In the genomic region with DNA sequence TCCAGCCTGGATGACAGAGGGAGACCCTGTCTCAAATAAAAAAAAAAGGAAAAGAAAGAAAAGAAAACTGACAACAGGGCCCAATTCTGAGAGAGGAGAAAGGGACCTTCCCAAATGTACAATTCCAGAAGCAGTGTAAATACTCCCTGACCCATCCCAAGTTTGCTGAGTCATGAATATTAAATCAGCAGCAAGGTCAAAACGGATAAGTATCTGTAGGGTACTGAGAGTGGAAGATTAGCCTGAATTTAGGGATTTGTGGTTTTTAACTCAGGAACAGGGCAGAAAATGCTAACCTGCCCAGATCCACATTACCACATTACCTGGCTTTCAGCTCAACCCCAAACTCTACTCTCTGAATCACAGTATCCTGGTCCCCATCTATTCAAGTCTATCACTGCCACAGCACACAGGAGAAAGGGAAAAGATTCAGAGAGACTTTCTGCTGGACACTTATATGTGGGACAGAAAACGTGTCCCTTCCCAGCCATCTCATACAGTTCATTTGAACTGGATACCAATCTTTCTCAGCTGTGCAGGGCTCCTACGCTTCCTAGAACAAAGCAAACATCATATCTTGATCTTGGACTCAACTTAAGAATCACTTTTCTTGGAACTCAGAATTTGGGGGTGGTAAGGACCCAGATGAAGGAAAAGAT, we compare ENCODE assay signal across 11 cellular contexts. TPM values are rescaled to one million over a fixed set of nuclear protein-coding genes. Genes with fewer than 3 reads are reported as not detected.
DNase-seq lines count a peak whose midpoint lies in the region; ATAC-seq and TF ChIP-seq lines count a peak whose summit lies in the region.
"Had no signal": no experiment of that assay in that cellular context is flagged by ENCODE, and none has a peak within 500 bp of the region (broad histone marks: within the 10 kb centered on the region; RNA-seq: fewer than 3 reads in every experiment).

No MANE protein-coding gene starts in this region.

- peak overlapping the region in 6 of 7 donors; percentile 47 to 89 (median 63) for H3K4me3 Mint-ChIP-seq in CD8-positive, alpha-beta memory T cell
- H3K4me3 Mint-ChIP-seq in dendritic cell treated with granulocyte-macrophage colony-stimulating factor and Interleukin-4, amounts not matched to agents 40 ng/mL and 50 ng/mL, for 4 days = peak overlapping the region; percentile 55

- no peak overlapping the region for H2BK5ac ChIP-seq in neuronal stem cell (ENCODE audit: low read length)

- ATAC-seq in GM19452 (IDR thresholded peaks at IDR 0.05; ENCODE audit: unreplicated experiment) = no peak

- peaks cover 0 to 19% (median 0%) of the 10 kb centered on the region in 3 donors for H3K36me3 Mint-ChIP-seq in CD8-positive, alpha-beta memory T cell
- peaks cover 48% of the 10 kb centered on the region for H3K36me3 Mint-ChIP-seq in dendritic cell treated with granulocyte-macrophage colony-stimulating factor and Interleukin-4, amounts not matched to agents 40 ng/mL and 50 ng/mL, for 4 days (ENCODE audit: low read depth)

- H3K9me3 ChIP-seq in CD8-positive, alpha-beta memory T cell (ENCODE audit: low read length) = no peaks in the 10 kb centered on the region
- H3K9me3 ChIP-seq in OCI-LY7 (ENCODE audit: low read length) (no peaks in the 10 kb centered on the region), osteoblast (ENCODE audit: low read depth, low read length) (no peaks in the 10 kb centered on the region), neuronal stem cell (replicated peaks in 1 of 2; ENCODE audit: control insufficient read depth in 2 of 2, insufficient read depth in 1 of 2, low read depth in 1 of 2, low read length in 2 of 2) (no peaks in the 10 kb centered on the region)
- H3K9me3 ChIP-seq: upper lobe of left lung had no signal

- H3K14ac ChIP-seq in neuronal stem cell (ENCODE audit: low read length) = no peak overlapping the region

- no peak overlapping the region for H2BK120ac ChIP-seq in neuronal stem cell (ENCODE audit: low read depth, low read length)

- no peak overlapping the region for H2BK12ac ChIP-seq in neuronal stem cell (ENCODE audit: low read length)

- H3K4me2 ChIP-seq in OCI-LY7 (ENCODE audit: low read length) (peak overlapping the region; percentile 42), osteoblast (ENCODE audit: insufficient read depth, low read length) (peak overlapping the region; percentile 62), neuronal stem cell (ENCODE audit: insufficient read depth, low read length, poor library complexity, severe bottlenecking) (no peak overlapping the region)

- H3K9me3 Mint-ChIP-seq in CD8-positive, alpha-beta memory T cell = no peaks in the 10 kb centered on the region
- no peaks in the 10 kb centered on the region for H3K9me3 Mint-ChIP-seq in dendritic cell treated with granulocyte-macrophage colony-stimulating factor and Interleukin-4, amounts not matched to agents 40 ng/mL and 50 ng/mL, for 4 days

- no peak overlapping the region for H2BK15ac ChIP-seq in neuronal stem cell (ENCODE audit: low read length)

- H4K91ac ChIP-seq in neuronal stem cell (ENCODE audit: low read depth, low read length, poor library complexity) = no peak overlapping the region

- POLR2A ChIA-PET in CD8-positive, alpha-beta memory T cell (lab: Charles Lee) = interaction anchor here (0.6 to 1.1 kb wide), 2 partner anchors 71 to 74 kb away, joined by 3 to 7 read pairs; no protein-coding TSS in a partner anchor
- POLR2A ChIA-PET in OCI-LY7 (lab: Charles Lee) = interaction anchor here (1.2 kb wide), 1 partner anchor 28 kb away, joined by 3 read pairs; the partner anchor contains the start of gene MPDU1

- no peak overlapping the region for H2AFZ ChIP-seq in OCI-LY7 (ENCODE audit: low read length)
- no peak overlapping the region for H2AFZ ChIP-seq in osteoblast (ENCODE audit: low read length)
- H2AFZ ChIP-seq in neuronal stem cell (ENCODE audit: low read length) = no peak overlapping the region

- H3K79me1 ChIP-seq in neuronal stem cell (ENCODE audit: low read depth, low read length) = peaks cover 3% of the 10 kb centered on the region

- H3K27ac ChIP-seq in CD8-positive, alpha-beta memory T cell (ENCODE audit: low read depth, low read length) = no peak overlapping the region
- no peak overlapping the region for H3K27ac ChIP-seq in OCI-LY7 (ENCODE audit: low read depth, low read length, poor library complexity, severe bottlenecking)
- peak overlapping the region; percentile 39 for H3K27ac ChIP-seq in osteoblast (ENCODE audit: low read depth, low read length)
- no peak overlapping the region for H3K27ac ChIP-seq in neuronal stem cell (replicated peaks; ENCODE audit: low read length)
- H3K27ac ChIP-seq: upper lobe of left lung had no signal

- H3K79me2 ChIP-seq in OCI-LY7 (ENCODE audit: insufficient read depth, low read depth, low read length) (peaks cover 26% of the 10 kb centered on the region), osteoblast (ENCODE audit: insufficient read depth, low read length) (peaks cover 72% of the 10 kb centered on the region)

- no peaks in the 10 kb centered on the region for H3K36me3 ChIP-seq in CD8-positive, alpha-beta memory T cell (ENCODE audit: insufficient read depth, low read length)
- H3K36me3 ChIP-seq in OCI-LY7 (ENCODE audit: insufficient read depth, low read length) = peaks cover 32% of the 10 kb centered on the region
- peaks cover 22% of the 10 kb centered on the region for H3K36me3 ChIP-seq in osteoblast (ENCODE audit: insufficient read depth, low read length)
- peaks cover 5 to 47% of the 10 kb centered on the region in 2 donors for H3K36me3 ChIP-seq in neuronal stem cell (replicated peaks in 1 of 2; ENCODE audit: control insufficient read depth in 2 of 2, insufficient read depth in 2 of 2, low read length in 2 of 2)

- H3K18ac ChIP-seq in neuronal stem cell (ENCODE audit: low read length) = no peak overlapping the region

- no peak for TF ChIP-seq CTCF in OCI-LY7 (conservative IDR thresholded peaks at IDR 0.05; ENCODE audit: low read length)
- TF ChIP-seq CTCF in osteoblast (IDR thresholded peaks at IDR 0.05; ENCODE audit: extremely low read depth, low read depth, low read length) = no peak

- H3K4me1 ChIP-seq in CD8-positive, alpha-beta memory T cell (ENCODE audit: insufficient read depth, low read length) = peaks cover 26% of the 10 kb centered on the region
- H3K4me1 ChIP-seq in OCI-LY7 (ENCODE audit: insufficient read depth, low read length, poor library complexity, severe bottlenecking) (peaks cover 20% of the 10 kb centered on the region), osteoblast (ENCODE audit: insufficient read depth, low read length) (peaks cover 23% of the 10 kb centered on the region), neuronal stem cell (ENCODE audit: control insufficient read depth in 2 of 2, insufficient read depth in 1 of 2, low read depth in 1 of 2, low read length in 2 of 2) (peaks cover 8 to 9% of the 10 kb centered on the region in 2 donors)

- peaks cover 17% of the 10 kb centered on the region; the same call in 1 of the 2 replicates for H4K20me1 ChIP-seq in OCI-LY7 (ENCODE audit: insufficient read depth, low read length)
- H4K20me1 ChIP-seq in osteoblast (ENCODE audit: insufficient read depth, low read length) = peaks cover 46% of the 10 kb centered on the region

- peak overlapping the region in 6 of 8 donors; percentile 1 to 92 (median 43) for H3K27ac Mint-ChIP-seq in CD8-positive, alpha-beta memory T cell
- peak overlapping the region; percentile 28 for H3K27ac Mint-ChIP-seq in dendritic cell treated with granulocyte-macrophage colony-stimulating factor and Interleukin-4, amounts not matched to agents 40 ng/mL and 50 ng/mL, for 4 days

- BruUV-seq in OCI-LY7 (replicated peaks; lab: Mats Ljungman, UMichigan) = no TSS peak

- no peak overlapping the region for H3K4me3 ChIP-seq in CD8-positive, alpha-beta memory T cell (ENCODE audit: low read length)
- H3K4me3 ChIP-seq in OCI-LY7 (ENCODE audit: low read depth, low read length, poor library complexity, severe bottlenecking) (no peak overlapping the region), osteoblast (ENCODE audit: insufficient read depth, low read length) (peak overlapping the region; percentile 45), neuronal stem cell (ENCODE audit: low read length in 2 of 2) (no peak overlapping the region)
- H3K4me3 ChIP-seq: upper lobe of left lung had no signal

- no peaks in the 10 kb centered on the region for H3K9me2 ChIP-seq in OCI-LY7 (ENCODE audit: insufficient read depth, low read length)

- no peak for DNase-seq in CD8-positive, alpha-beta memory T cell
- DNase-seq in OCI-LY7 (ENCODE audit: low spot score) (no peak), osteoblast (ENCODE audit: insufficient read length, low spot score, missing footprints) (peak; percentile 51), iPS-NIHi11 (ENCODE audit: low spot score) (no peak), neuronal stem cell (ENCODE audit: low spot score) (no peak)
- DNase-seq: DMS79, NCI-H2227 treated with DMSO at 0.1 percent for 48 hours, SIG-M5, upper lobe of left lung had no signal

- WGBS in neuronal stem cell (ENCODE audit: extremely low coverage in 2 of 2, insufficient read length in 2 of 2, insufficient replicate concordance in 1 of 2), 2 donors = no CpG with 5 or more reads among the region's 3 CpGs

- no peak overlapping the region for H3K9ac ChIP-seq in neuronal stem cell (ENCODE audit: low read depth, low read length, poor library complexity)

- H2AK5ac ChIP-seq in neuronal stem cell (ENCODE audit: low read depth, low read length) = no peak overlapping the region

- H3K23ac ChIP-seq in neuronal stem cell (ENCODE audit: low read depth, low read length, poor library complexity) = no peak overlapping the region

- H3K4ac ChIP-seq in neuronal stem cell (ENCODE audit: low read length) = no peak overlapping the region

- CTCF ChIA-PET in CD8-positive, alpha-beta memory T cell (lab: Charles Lee) = interaction anchor here (0.9 kb wide), 1 partner anchor 22 kb away, joined by 4 read pairs; the partner anchor contains the start of gene SOX15
- CTCF ChIA-PET in OCI-LY7 (lab: Charles Lee; ENCODE audit: unreplicated experiment) = no interaction called here

- intact Hi-C loops in OCI-LY7 (cut with micrococcal nuclease; ENCODE audit: unreplicated experiment) = no loop called here
- intact Hi-C loops in dendritic cell treated with granulocyte-macrophage colony-stimulating factor and Interleukin-4, amounts not matched to agents 40 ng/mL and 50 ng/mL, for 4 days (cut with micrococcal nuclease) = no loop called here

- no peak overlapping the region for H4K8ac ChIP-seq in neuronal stem cell (ENCODE audit: low read depth, low read length)

- no peaks in the 10 kb centered on the region for H3K27me3 ChIP-seq in CD8-positive, alpha-beta memory T cell (ENCODE audit: insufficient read depth, low read length, poor library complexity, severe bottlenecking)
- H3K27me3 ChIP-seq in osteoblast (ENCODE audit: insufficient read depth, low read length) = no peaks in the 10 kb centered on the region
- no peaks in the 10 kb centered on the region for H3K27me3 ChIP-seq in neuronal stem cell (ENCODE audit: control insufficient read depth in 3 of 3, insufficient read depth in 3 of 3, low read depth in 1 of 3, low read length in 3 of 3)
- H3K27me3 ChIP-seq: upper lobe of left lung had no signal

- H3K4me1 Mint-ChIP-seq in CD8-positive, alpha-beta memory T cell = peaks cover 37 to 52% (median 40%) of the 10 kb centered on the region in 3 donors
- H3K4me1 Mint-ChIP-seq in dendritic cell treated with granulocyte-macrophage colony-stimulating factor and Interleukin-4, amounts not matched to agents 40 ng/mL and 50 ng/mL, for 4 days (ENCODE audit: low read depth) = peaks cover 47% of the 10 kb centered on the region

- H3K27me3 Mint-ChIP-seq in CD8-positive, alpha-beta memory T cell = no peaks in the 10 kb centered on the region
- no peaks in the 10 kb centered on the region for H3K27me3 Mint-ChIP-seq in dendritic cell treated with granulocyte-macrophage colony-stimulating factor and Interleukin-4, amounts not matched to agents 40 ng/mL and 50 ng/mL, for 4 days

RNA-seq across cellular contexts. Expression of gene FXR2, which starts 2.9 kb away (rescaled TPM):
- 10 to 100 TPM; 45.7 to 45.9 TPM for total RNA-seq in CD8-positive, alpha-beta memory T cell
- polyA plus RNA-seq in CD8-positive, alpha-beta memory T cell = 20.4 TPM
- total RNA-seq in OCI-LY7 (2014; rRNA removed; shearing (Covaris generic)) = 24.6 and 32.4 TPM in 2 replicates
- total RNA-seq in OCI-LY7 (2022) (32.1 and 41.4 TPM in 2 replicates), osteoblast (41.8 and 42.7 TPM in 2 replicates)
- polyA plus RNA-seq in neuronal stem cell (2013, experiment 1 of 2) = 51.8 TPM
- 52.7 TPM for polyA plus RNA-seq in neuronal stem cell (2013, experiment 2 of 2)

RNA-seq across cellular contexts. Expression of gene SAT2, which starts 15.9 kb away (rescaled TPM):
- 10 to 100 TPM; 18.4 to 21.6 TPM for total RNA-seq in CD8-positive, alpha-beta memory T cell
- 37.0 TPM for polyA plus RNA-seq in CD8-positive, alpha-beta memory T cell
- 16.0 and 16.9 TPM in 2 replicates for total RNA-seq in OCI-LY7 (2014; rRNA removed; shearing (Covaris generic))
- total RNA-seq in OCI-LY7 (2022) (37.3 and 41.1 TPM in 2 replicates), osteoblast (41.3 and 52.5 TPM in 2 replicates)
- polyA plus RNA-seq in neuronal stem cell (2013, experiment 1 of 2) = 108 TPM
- polyA plus RNA-seq in neuronal stem cell (2013, experiment 2 of 2) = 102 TPM

RNA-seq across cellular contexts. Expression of gene SHBG, which starts 18.2 kb away (rescaled TPM):
- not detected for total RNA-seq in CD8-positive, alpha-beta memory T cell
- polyA plus RNA-seq in CD8-positive, alpha-beta memory T cell = not detected
- not detected in 2 replicates for total RNA-seq in OCI-LY7 (2014; rRNA removed; shearing (Covaris generic))
- total RNA-seq in OCI-LY7 (2022) (0.50 and 0.53 TPM in 2 replicates), osteoblast (0.36 and 0.88 TPM in 2 replicates)
- 1.7 TPM for polyA plus RNA-seq in neuronal stem cell (2013, experiment 1 of 2)
- polyA plus RNA-seq in neuronal stem cell (2013, experiment 2 of 2) = 1.6 TPM

RNA-seq across cellular contexts. Expression of gene SOX15, which starts 21.9 kb away (rescaled TPM):
- total RNA-seq in CD8-positive, alpha-beta memory T cell = under 1 TPM; 0.29 to 0.31 TPM
- not detected for polyA plus RNA-seq in CD8-positive, alpha-beta memory T cell
- total RNA-seq in OCI-LY7 (2014; rRNA removed; shearing (Covaris generic)) = 0.23 and 1.6 TPM in 2 replicates
- total RNA-seq in OCI-LY7 (2022) (0.57 and 0.84 TPM in 2 replicates), osteoblast (0.59 and 0.72 TPM in 2 replicates)
- 10.1 TPM for polyA plus RNA-seq in neuronal stem cell (2013, experiment 1 of 2)
- polyA plus RNA-seq in neuronal stem cell (2013, experiment 2 of 2) = 9.9 TPM

RNA-seq across cellular contexts. Expression of gene MPDU1, which starts 28.1 kb away (rescaled TPM):
- 100 to 1,000 TPM; 115 to 124 TPM for total RNA-seq in CD8-positive, alpha-beta memory T cell
- polyA plus RNA-seq in CD8-positive, alpha-beta memory T cell = 40.5 TPM
- 30.4 and 34.5 TPM in 2 replicates for total RNA-seq in OCI-LY7 (2014; rRNA removed; shearing (Covaris generic))
- total RNA-seq in OCI-LY7 (2022) = 21.3 and 26.1 TPM in 2 replicates
- total RNA-seq in osteoblast = 60.1 and 64.1 TPM in 2 replicates
- 99.7 TPM for polyA plus RNA-seq in neuronal stem cell (2013, experiment 1 of 2)
- 99.4 TPM for polyA plus RNA-seq in neuronal stem cell (2013, experiment 2 of 2)
